In genomic region chr1:65538664-65539063, GRCh38 we compare ENCODE assay signal across 1 cellular context.
A peak's percentile ranks its signal among the peaks of the same experiment; 100 is the strongest.
TF ChIP-seq lines count a peak whose summit lies in the region.

No MANE protein-coding gene starts in this region.

TF ChIP-seq in K562, 482 proteins besides CTCF, POLR2A, EP300 and RAD21 (continued from another document and continues in another):
- TF ChIP-seq MXD1 (CRISPR knock-in tag; IDR thresholded peaks at IDR 0.05; ENCODE audit: borderline replicate concordance, poor library complexity, severe bottlenecking): no peak
- no peak for TF ChIP-seq NCOA6 (IDR thresholded peaks at IDR 0.05)
- no peak for TF ChIP-seq MYBL2 (IDR thresholded peaks at IDR 0.05; ENCODE audit: low read depth)
- no peak for TF ChIP-seq MYBL2 (CRISPR knock-in tag; IDR thresholded peaks at IDR 0.05; ENCODE audit: borderline replicate concordance)
- TF ChIP-seq SMARCA4 (IDR thresholded peaks at IDR 0.05): peak; percentile 98
- peak; percentile 78; the same call in 1 of the 2 replicates for TF ChIP-seq GTF2E2 (tag; IDR thresholded peaks at IDR 0.05)
- no peak for TF ChIP-seq SRSF7 (optimal IDR thresholded peaks at IDR 0.05; ENCODE audit: low read depth, low read length)
- no peak for TF ChIP-seq IRF9 (tag; IDR thresholded peaks at IDR 0.05)
- TF ChIP-seq KLF16 (IDR thresholded peaks at IDR 0.05): peak; percentile 69
- no peak for TF ChIP-seq LCOR (CRISPR knock-in tag; IDR thresholded peaks at IDR 0.05)
- peak; percentile 62; the same call in 1 of the 2 replicates for TF ChIP-seq CC2D1A (IDR thresholded peaks at IDR 0.05)
- no peak for TF ChIP-seq GTF2F1 (IDR thresholded peaks at IDR 0.05; ENCODE audit: low read depth, low read length)
- TF ChIP-seq CAMTA2 (CRISPR knock-in tag; conservative IDR thresholded peaks at IDR 0.05): no peak
- TF ChIP-seq ZBTB34 (CRISPR knock-in tag; IDR thresholded peaks at IDR 0.05): no peak
- TF ChIP-seq ZNF316 (IDR thresholded peaks at IDR 0.05): no peak
- TF ChIP-seq SIN3A (IDR thresholded peaks at IDR 0.05; ENCODE audit: borderline replicate concordance in 2 of 2, control insufficient read depth in 1 of 2, low read depth in 2 of 2, low read length in 2 of 2): no peak
- TF ChIP-seq CBX3 (IDR thresholded peaks at IDR 0.05; ENCODE audit: borderline replicate concordance in 1 of 2, low read length in 2 of 2): no peak
- peak; percentile 44; the same call in 1 of the 2 replicates for TF ChIP-seq MIER1 (IDR thresholded peaks at IDR 0.05; ENCODE audit: low read depth)
- TF ChIP-seq ZNF77 (CRISPR knock-in tag; IDR thresholded peaks at IDR 0.05): no peak
- TF ChIP-seq THRB (CRISPR knock-in tag; conservative IDR thresholded peaks at IDR 0.05): no peak
- no peak for TF ChIP-seq POLR2AphosphoS5 (IDR thresholded peaks at IDR 0.05; ENCODE audit: control insufficient read depth, insufficient read depth, low read depth, low read length)
- TF ChIP-seq SETDB1 (IDR thresholded peaks at IDR 0.05; ENCODE audit: low read length): no peak
- TF ChIP-seq ZNF133 (CRISPR knock-in tag; IDR thresholded peaks at IDR 0.05): no peak
- no peak for TF ChIP-seq ATF3 (IDR thresholded peaks at IDR 0.05)
- TF ChIP-seq ATF3 (CRISPR knock-in tag; conservative IDR thresholded peaks at IDR 0.05): no peak
- TF ChIP-seq KDM2B (CRISPR knock-in tag; IDR thresholded peaks at IDR 0.05): no peak
- TF ChIP-seq ZBTB7A (IDR thresholded peaks at IDR 0.05; ENCODE audit: borderline replicate concordance, control insufficient read depth, low read depth, low read length): no peak
- TF ChIP-seq ZNF124 (CRISPR knock-in tag; IDR thresholded peaks at IDR 0.05): no peak
- TF ChIP-seq ARID1B (IDR thresholded peaks at IDR 0.05): peak; percentile 98
- no peak for TF ChIP-seq PHTF2 (CRISPR knock-in tag; IDR thresholded peaks at IDR 0.05)
- no peak for TF ChIP-seq TAF15 (IDR thresholded peaks at IDR 0.05; ENCODE audit: low read depth, low read length)
- TF ChIP-seq ZNF449 (CRISPR knock-in tag; IDR thresholded peaks at IDR 0.05): 0 out of 2 replicates have a peak, but pooled peaks have one; percentile 4
- TF ChIP-seq PHF20 (IDR thresholded peaks at IDR 0.05; ENCODE audit: partially characterized antibody): no peak
- TF ChIP-seq KLF6 (CRISPR knock-in tag; IDR thresholded peaks at IDR 0.05; ENCODE audit: borderline replicate concordance): no peak
- TF ChIP-seq FIP1L1 (IDR thresholded peaks at IDR 0.05; ENCODE audit: low read depth, low read length, poor library complexity, severe bottlenecking): no peak
- peak; percentile 52; the same call in 1 of the 2 replicates for TF ChIP-seq ZNF395 (CRISPR knock-in tag; IDR thresholded peaks at IDR 0.05)
- peak; percentile 48 for TF ChIP-seq ZBTB40 (IDR thresholded peaks at IDR 0.05)
- no peak for TF ChIP-seq ZBTB40 (CRISPR knock-in tag; IDR thresholded peaks at IDR 0.05)
- TF ChIP-seq ZNF274 (IDR thresholded peaks at IDR 0.05; ENCODE audit: borderline replicate concordance, low read depth, low read length): no peak
- no peak for TF ChIP-seq ZNF277 (CRISPR knock-in tag; IDR thresholded peaks at IDR 0.05; ENCODE audit: borderline replicate concordance)
- TF ChIP-seq ZNF354B (CRISPR knock-in tag; IDR thresholded peaks at IDR 0.05): no peak
- TF ChIP-seq ZC3H8 (IDR thresholded peaks at IDR 0.05): peak; percentile 82; the same call in 1 of the 2 replicates
- TF ChIP-seq ZC3H4 (CRISPR knock-in tag; IDR thresholded peaks at IDR 0.05; ENCODE audit: borderline replicate concordance): no peak
- TF ChIP-seq BACH1 (tag; IDR thresholded peaks at IDR 0.05): no peak
- TF ChIP-seq ZNF12 (CRISPR knock-in tag; IDR thresholded peaks at IDR 0.05): no peak
- TF ChIP-seq HOMEZ (CRISPR knock-in tag; IDR thresholded peaks at IDR 0.05): no peak
